Comparison of ENCODE assay signal across 9 cellular contexts in genomic region chr11:34599406-34599901, GRCh38. TPM values are rescaled to one million over a fixed set of nuclear protein-coding genes. Genes with fewer than 3 reads are reported as not detected.
DNase-seq lines count a peak whose midpoint lies in the region; FAIRE-seq and TF ChIP-seq lines count a peak whose summit lies in the region.
"Had no signal": no experiment of that assay in that cellular context is flagged by ENCODE, and none has a peak within 500 bp of the region (broad histone marks: within the 10 kb centered on the region; RNA-seq: fewer than 3 reads in every experiment).

No MANE protein-coding gene starts in this region.

- no peak for TF ChIP-seq CTCF in endodermal cell (conservative IDR thresholded peaks at IDR 0.05)

- no peak overlapping the region for H2AFZ ChIP-seq in mesenchymal stem cell (ENCODE audit: low read depth, low read length)

- 30% methylated on average over 8 of the region's 8 CpGs for whole genome bisulfite sequencing in mesenchymal stem cell
- WGBS in endodermal cell (ENCODE audit: insufficient coverage in 1 of 2, insufficient read length in 1 of 2), 2 experiments = 76 to 86% methylated on average over 4 to 8 of the region's 8 CpGs

- no peak for FAIRE-seq in HTR-8/SVneo (lab: Jason Lieb, UNC)

- H2BK5ac ChIP-seq in mesenchymal stem cell (ENCODE audit: low read depth, low read length, poor library complexity, severe bottlenecking) = no peak overlapping the region

- peaks cover 45% of the 10 kb centered on the region for H3K4me1 Mint-ChIP-seq in endodermal cell

- DNase-seq in AG08396 (ENCODE audit: low spot score) (peak; percentile 54), HTR-8/SVneo (ENCODE audit: insufficient read length, low spot score) (peak; percentile 83), amniotic epithelial cell (ENCODE audit: low read depth) (peak; percentile 98), mesenchymal stem cell (peak; percentile 24), GDM1 (lab: John Stamatoyannopoulos, UW) (no peak), SK-N-DZ (ENCODE audit: low spot score) (no peak), endodermal cell (no peak), middle frontal gyrus (ENCODE audit: extremely low spot score, low spot score) (no peak)
- DNase-seq: H9 had no signal

- H3K4me3 Mint-ChIP-seq in endodermal cell = no peak overlapping the region
- H3K4me3 Mint-ChIP-seq: H9 had no signal

- no peak overlapping the region for H3K23ac ChIP-seq in mesenchymal stem cell (ENCODE audit: low read length in 2 of 2)

- H3K4me1 ChIP-seq in mesenchymal stem cell (ENCODE audit: control insufficient read depth, insufficient read depth, low read depth, low read length) = peaks cover 14% of the 10 kb centered on the region
- H3K4me1 ChIP-seq in endodermal cell (ENCODE audit: control insufficient read depth, insufficient read depth, low read length) = peaks cover 21% of the 10 kb centered on the region

- H3K4me3 ChIP-seq in mesenchymal stem cell (ENCODE audit: insufficient read depth in 1 of 2, low read depth in 1 of 2, low read length in 2 of 2) (no peak overlapping the region), endodermal cell (ENCODE audit: low read length) (no peak overlapping the region)

- no peak overlapping the region for H3K27ac Mint-ChIP-seq in endodermal cell

- H3K9ac ChIP-seq in mesenchymal stem cell (ENCODE audit: low read length) (no peak overlapping the region), endodermal cell (ENCODE audit: extremely low read depth, low read length, poor library complexity, severe bottlenecking) (no peak overlapping the region)

- H3K36me3 ChIP-seq in mesenchymal stem cell (ENCODE audit: control insufficient read depth in 1 of 2, insufficient read depth in 2 of 2, low read depth in 1 of 2, low read length in 2 of 2) = no peaks in the 10 kb centered on the region
- H3K36me3 ChIP-seq in endodermal cell (ENCODE audit: control insufficient read depth, insufficient read depth, low read length) = no peaks in the 10 kb centered on the region

- H3K27ac ChIP-seq in mesenchymal stem cell (ENCODE audit: low read length, poor library complexity, severe bottlenecking) (no peak overlapping the region), endodermal cell (ENCODE audit: low read depth, low read length) (no peak overlapping the region)

- no peak overlapping the region for H3K4ac ChIP-seq in mesenchymal stem cell (ENCODE audit: low read depth in 1 of 2, low read length in 2 of 2)

- no peak overlapping the region for H2AK5ac ChIP-seq in mesenchymal stem cell (ENCODE audit: low read length, severe bottlenecking)

- H3K36me3 Mint-ChIP-seq in endodermal cell (ENCODE audit: low read depth) = no peaks in the 10 kb centered on the region

- no peak overlapping the region for H3K14ac ChIP-seq in mesenchymal stem cell (ENCODE audit: low read length in 2 of 2)

- peak overlapping the region in 1 of 2 experiments; percentile 5 for H3K18ac ChIP-seq in mesenchymal stem cell (ENCODE audit: low read depth in 1 of 2, low read length in 2 of 2)

- H2BK15ac ChIP-seq in mesenchymal stem cell (ENCODE audit: low read depth, poor library complexity, severe bottlenecking) = no peak overlapping the region

- H3K9me3 Mint-ChIP-seq in endodermal cell = peaks cover 13% of the 10 kb centered on the region

- H2BK12ac ChIP-seq in mesenchymal stem cell (ENCODE audit: low read length in 2 of 2) = no peak overlapping the region

- H3K27me3 ChIP-seq in mesenchymal stem cell (ENCODE audit: control insufficient read depth in 1 of 2, insufficient read depth in 1 of 2, low read length in 2 of 2) = peaks cover 0 to 14% of the 10 kb centered on the region in 2 experiments
- H3K27me3 ChIP-seq in endodermal cell (ENCODE audit: control insufficient read depth, insufficient read depth, low read length, poor library complexity, severe bottlenecking) = no peaks in the 10 kb centered on the region

- H3K4me2 ChIP-seq in mesenchymal stem cell (ENCODE audit: low read length, poor library complexity, severe bottlenecking) = no peak overlapping the region

- H2BK120ac ChIP-seq in mesenchymal stem cell (ENCODE audit: low read depth, low read length) = no peak overlapping the region

- peaks cover 7% of the 10 kb centered on the region for H3K9me3 ChIP-seq in mesenchymal stem cell (ENCODE audit: control insufficient read depth, low read length)
- peaks cover 10% of the 10 kb centered on the region for H3K9me3 ChIP-seq in endodermal cell (ENCODE audit: control insufficient read depth, low read length)

- no peaks in the 10 kb centered on the region for H3K27me3 Mint-ChIP-seq in endodermal cell (ENCODE audit: insufficient read depth)

- no peaks in the 10 kb centered on the region for H3K79me1 ChIP-seq in mesenchymal stem cell (replicated peaks; ENCODE audit: low read length, poor library complexity, severe bottlenecking)

- no peak overlapping the region for H4K8ac ChIP-seq in mesenchymal stem cell (ENCODE audit: low read length)

- H4K91ac ChIP-seq in mesenchymal stem cell (ENCODE audit: low read length) = no peak overlapping the region

RNA-seq across cellular contexts. Expression of gene EHF, which starts 21.4 kb away (rescaled TPM):
- polyA plus RNA-seq in mesenchymal stem cell (2013, experiment 1 of 2) = not detected
- polyA plus RNA-seq in mesenchymal stem cell (2013, experiment 2 of 2) = 0.01 TPM
- not detected in 2 replicates for polyA plus RNA-seq in SK-N-DZ (2014; cell fraction: cytosol; rRNA removed)
- not detected in 2 replicates for polyA plus RNA-seq in SK-N-DZ (2014; cell fraction: nucleus; rRNA removed)
- total RNA-seq in endodermal cell = under 1 TPM in 1 of 2 donors, not detected in 1; 0.22 TPM
- polyA plus RNA-seq in endodermal cell (2013, experiment 1 of 2) = not detected
- not detected for polyA plus RNA-seq in endodermal cell (2013, experiment 2 of 2)
- total RNA-seq: H9 had no signal

Comparison
In these comparisons a context has a peak if more than half of its experiments do, and no peak if none do; other contexts are left out.
1. DNase-seq: peak in AG08396 (single experiment), HTR-8/SVneo (single experiment), amniotic epithelial cell (single experiment) and mesenchymal stem cell (single experiment); none in GDM1 (single experiment), SK-N-DZ (single experiment), endodermal cell (single experiment) and middle frontal gyrus (single experiment).